8 cellular contexts compared by ENCODE assay signal in genomic region chr11:67269401-67270255, GRCh38. TPM values are rescaled to one million over a fixed set of nuclear protein-coding genes. Genes with fewer than 3 reads are reported as not detected.
DNase-seq lines count a peak whose midpoint lies in the region; ATAC-seq and TF ChIP-seq lines count a peak whose summit lies in the region.

No MANE protein-coding gene starts in this region.

- H3K27me3 Mint-ChIP-seq in CD14-positive monocyte (ENCODE audit: low read depth in 3 of 3), result peaks cover 2 to 6% (median 3%) of the 10 kb centered on the region in 3 donors
- H3K27me3 Mint-ChIP-seq in natural killer cell treated with Interleukin-12 subunit alpha and Interleukin-12 subunit beta and Interleukin-15 and Interleukin-18, amount 100 ng/mL, for 72 hours, result no peaks in the 10 kb centered on the region

- intact Hi-C loops in CD14-positive monocyte (cut with micrococcal nuclease), result loop anchor here (2.0 to 10.0 kb wide), 5 partner anchors 15 to 235 kb away; partner anchors contain the start of genes CDK2AP2 (in 1 of the 2), CLCF1 (in 1 of the 2), PITPNM1 (in 1 of the 2) and SSH3 (in 1 of the 2)

- H3K27ac Mint-ChIP-seq in CD14-positive monocyte, result peak overlapping the region; percentile 89 to 99 (median 94)
- peak overlapping the region; percentile 99 to 100 for H3K27ac Mint-ChIP-seq in natural killer cell treated with Interleukin-12 subunit alpha and Interleukin-12 subunit beta and Interleukin-15 and Interleukin-18, amount 100 ng/mL, for 72 hours

- peaks cover 81% of the 10 kb centered on the region for H3K4me1 Mint-ChIP-seq in CD14-positive monocyte
- H3K4me1 Mint-ChIP-seq in natural killer cell treated with Interleukin-12 subunit alpha and Interleukin-12 subunit beta and Interleukin-15 and Interleukin-18, amount 100 ng/mL, for 72 hours (ENCODE audit: low read depth in 2 of 2), result peaks cover 56 to 65% of the 10 kb centered on the region in 2 donors

- H3K36me3 ChIP-seq in ectodermal cell (ENCODE audit: control insufficient read depth, insufficient read depth, low read length), result no peaks in the 10 kb centered on the region

- H3K4me1 ChIP-seq in ectodermal cell (ENCODE audit: control insufficient read depth, insufficient read depth, low read length), result peaks cover 42% of the 10 kb centered on the region

- 79 to 81% methylated on average over 15 of the region's 15 CpGs for WGBS in ectodermal cell, 2 experiments

- no peak for TF ChIP-seq CTCF in CD14-positive monocyte (IDR thresholded peaks at IDR 0.05)

- ATAC-seq in natural killer cell treated with Interleukin-12 subunit alpha and Interleukin-12 subunit beta and Interleukin-15 and Interleukin-18, amount 100 ng/mL, for 72 hours, result peak; percentile 10 to 53
- ATAC-seq in GM21390 (IDR thresholded peaks at IDR 0.05; ENCODE audit: unreplicated experiment) (no peak), GM21515 (IDR thresholded peaks at IDR 0.05; ENCODE audit: unreplicated experiment) (no peak), GM21381 (IDR thresholded peaks at IDR 0.05; ENCODE audit: unreplicated experiment) (no peak)

- peak overlapping the region; percentile 98 for H3K4me3 Mint-ChIP-seq in CD14-positive monocyte
- peak overlapping the region; percentile 99 for H3K4me3 Mint-ChIP-seq in natural killer cell treated with Interleukin-12 subunit alpha and Interleukin-12 subunit beta and Interleukin-15 and Interleukin-18, amount 100 ng/mL, for 72 hours

- peak overlapping the region; percentile 13 for H3K4me3 ChIP-seq in ectodermal cell (ENCODE audit: insufficient read depth, low read depth, low read length)

- peaks cover 48 to 72% of the 10 kb centered on the region in 2 donors for H3K36me3 Mint-ChIP-seq in CD14-positive monocyte
- H3K36me3 Mint-ChIP-seq in natural killer cell treated with Interleukin-12 subunit alpha and Interleukin-12 subunit beta and Interleukin-15 and Interleukin-18, amount 100 ng/mL, for 72 hours, result peaks cover 17% of the 10 kb centered on the region

- H3K27me3 ChIP-seq in ectodermal cell (ENCODE audit: control insufficient read depth, insufficient read depth, low read length, poor library complexity, severe bottlenecking), result peaks cover 14% of the 10 kb centered on the region

- peaks cover 0 to 2% (median 0%) of the 10 kb centered on the region in 7 donors for H3K9me3 Mint-ChIP-seq in CD14-positive monocyte
- H3K9me3 Mint-ChIP-seq in natural killer cell treated with Interleukin-12 subunit alpha and Interleukin-12 subunit beta and Interleukin-15 and Interleukin-18, amount 100 ng/mL, for 72 hours, result no peaks in the 10 kb centered on the region

- peak; percentile 46 for DNase-seq in CD14-positive monocyte (ENCODE audit: low spot score)
- peak; percentile 34 for DNase-seq in NCI-H2171 (lab: John Stamatoyannopoulos, UW)
- DNase-seq in natural killer cell treated with Interleukin-12 subunit alpha and Interleukin-12 subunit beta and Interleukin-15 and Interleukin-18, amount 100 ng/mL, for 72 hours (ENCODE audit: low spot score), result peak; percentile 84
- DNase-seq in iPS-NIHi11 (ENCODE audit: low spot score), result no peak

- peak overlapping the region; percentile 36 for H3K27ac ChIP-seq in ectodermal cell (ENCODE audit: insufficient read depth, low read depth, low read length, poor library complexity, severe bottlenecking)

- no peaks in the 10 kb centered on the region for H3K9me3 ChIP-seq in ectodermal cell (ENCODE audit: control insufficient read depth, low read length)

RNA-seq across cellular contexts. Expression of gene GRK2, which starts 3.4 kb away (rescaled TPM):
- 10 to 100 TPM; 34.9 to 43.0 TPM for polyA plus RNA-seq in CD14-positive monocyte
- polyA plus RNA-seq in ectodermal cell (2013, experiment 1 of 4), result 47.7 TPM
- polyA plus RNA-seq in ectodermal cell (2013, experiment 2 of 4), result 45.8 TPM
- polyA plus RNA-seq in ectodermal cell (2013, experiment 3 of 4), result 35.1 TPM
- polyA plus RNA-seq in ectodermal cell (2013, experiment 4 of 4), result 37.3 TPM
- total RNA-seq in natural killer cell treated with Interleukin-12 subunit alpha and Interleukin-12 subunit beta and Interleukin-15 and Interleukin-18, amount 100 ng/mL, for 72 hours, result 100 to 1,000 TPM; 394 to 432 TPM

RNA-seq across cellular contexts. Expression of gene ANKRD13D, which starts 19.5 kb away (rescaled TPM):
- 10 to 100 TPM in 1 of 2 donors, 1 to 10 TPM in 1; 9.1 to 10.3 TPM for polyA plus RNA-seq in CD14-positive monocyte
- polyA plus RNA-seq in ectodermal cell (2013, experiment 1 of 4), result 30.3 TPM
- 26.9 TPM for polyA plus RNA-seq in ectodermal cell (2013, experiment 2 of 4)
- polyA plus RNA-seq in ectodermal cell (2013, experiment 3 of 4), result 25.6 TPM
- 26.8 TPM for polyA plus RNA-seq in ectodermal cell (2013, experiment 4 of 4)
- 100 to 1,000 TPM; 182 to 231 TPM for total RNA-seq in natural killer cell treated with Interleukin-12 subunit alpha and Interleukin-12 subunit beta and Interleukin-15 and Interleukin-18, amount 100 ng/mL, for 72 hours

RNA-seq across cellular contexts. Expression of gene SSH3, which starts 33.7 kb away (rescaled TPM):
- polyA plus RNA-seq in CD14-positive monocyte, result 1 to 10 TPM; 3.6 to 5.8 TPM
- 9.5 TPM for polyA plus RNA-seq in ectodermal cell (2013, experiment 1 of 4)
- 8.1 TPM for polyA plus RNA-seq in ectodermal cell (2013, experiment 2 of 4)
- polyA plus RNA-seq in ectodermal cell (2013, experiment 3 of 4), result 10.0 TPM
- 10.0 TPM for polyA plus RNA-seq in ectodermal cell (2013, experiment 4 of 4)
- total RNA-seq in natural killer cell treated with Interleukin-12 subunit alpha and Interleukin-12 subunit beta and Interleukin-15 and Interleukin-18, amount 100 ng/mL, for 72 hours, result 10 to 100 TPM; 19.2 to 32.3 TPM

Comparison
In these comparisons a context has a peak if more than half of its experiments do, and no peak if none do; other contexts are left out.
1. ATAC-seq: peak in natural killer cell treated with Interleukin-12 subunit alpha and Interleukin-12 subunit beta and Interleukin-15 and Interleukin-18, amount 100 ng/mL, for 72 hours (2 of 2); none in GM21390 (single experiment), GM21515 (single experiment) and GM21381 (single experiment).